Comparison of ENCODE assay signal across 8 cellular contexts in the genomic region with DNA sequence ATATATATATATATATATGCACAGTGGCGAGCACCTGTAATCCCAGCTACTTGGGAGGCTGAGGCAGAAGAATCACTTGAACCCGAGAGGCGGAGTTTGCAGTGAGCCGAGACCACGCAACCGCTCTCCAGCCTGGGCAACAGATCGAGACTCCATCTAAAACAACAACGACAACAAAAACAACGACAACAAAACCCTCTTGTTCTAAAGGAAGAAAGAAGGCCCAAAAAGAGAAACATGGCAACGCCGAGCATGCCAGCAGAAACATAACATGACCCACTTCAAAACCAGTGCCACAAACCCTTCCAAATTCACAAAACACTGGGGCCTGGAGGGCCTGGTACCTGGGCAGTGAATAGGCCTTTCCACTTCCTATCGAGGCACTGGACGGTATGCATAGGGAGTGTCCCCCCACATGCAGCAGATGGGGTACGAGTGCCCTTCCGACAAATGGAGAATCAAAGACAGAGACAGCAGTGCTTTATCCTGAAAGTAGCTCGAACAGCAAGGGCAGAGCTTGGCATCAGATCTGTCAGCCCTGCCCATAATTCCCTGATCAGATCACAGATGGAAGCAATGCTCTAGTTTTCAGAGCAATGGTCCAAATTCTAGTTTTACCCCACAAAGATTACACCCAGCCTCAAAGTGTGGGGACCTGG. TPM values are rescaled to one million over a fixed set of nuclear protein-coding genes. Genes with fewer than 3 reads are reported as not detected.
A peak's percentile ranks its signal among the peaks of the same experiment; 100 is the strongest.
DNase-seq lines count a peak whose midpoint lies in the region; ATAC-seq, FAIRE-seq and TF ChIP-seq lines count a peak whose summit lies in the region.

No MANE protein-coding gene starts in this region.

- H3K27ac ChIP-seq in SU-DHL-6 (ENCODE audit: low read depth, low read length): peak overlapping the region; percentile 63
- H3K27ac ChIP-seq in kidney (ENCODE audit: low read depth in 2 of 2, low read length in 2 of 2): peak overlapping the region; percentile 82 to 84

- peak; percentile 18 for DNase-seq in activated CD4-positive, alpha-beta T cell treated with anti-CD3 and anti-CD28 coated beads for 36 hours
- no peak for DNase-seq in activated CD4-positive, alpha-beta T cell treated with anti-CD3 and anti-CD28 coated beads, Interleukin-2, amount 50 U/mL, for 48 hours
- DNase-seq in kidney (peak; percentile 26), NCI-H526 treated with DMSO at 0.1 percent for 48 hours (lab: John Stamatoyannopoulos, UW) (no peak)
- DNase-seq in stimulated activated naive B cell treated with anti-CD40 and anti-IgM and Interleukin-4, amounts not matched to agents 10 μg/mL and 1 μg/mL and 100 μg/mL, for 72 hours: no peak

- intact Hi-C loops in activated CD4-positive, alpha-beta T cell treated with anti-CD3 and anti-CD28 coated beads for 36 hours (cut with DNase I, micrococcal nuclease): loop anchor here (1.0 to 2.0 kb wide), 4 partner anchors 96 to 582 kb away; no protein-coding TSS in a partner anchor
- intact Hi-C loops in kidney (cut with DNase I): loop anchor here (5.0 to 10.0 kb wide), 2 partner anchors 102 to 159 kb away; no protein-coding TSS in a partner anchor

- TF ChIP-seq CTCF in SU-DHL-6 (IDR thresholded peaks at IDR 0.05; ENCODE audit: insufficient read depth, low read length, poor library complexity, severe bottlenecking) (no peak), kidney (IDR thresholded peaks at IDR 0.05; ENCODE audit: borderline replicate concordance, extremely low read depth, insufficient read depth) (no peak)

- no peaks in the 10 kb centered on the region for H3K27me3 ChIP-seq in SU-DHL-6 (ENCODE audit: low read length)

- H3K4me1 ChIP-seq in kidney (ENCODE audit: control insufficient read depth in 1 of 2, insufficient read depth in 1 of 2, low read depth in 1 of 2, low read length in 2 of 2): peaks cover 58 to 64% of the 10 kb centered on the region in 2 donors

- H3K4me3 ChIP-seq in SU-DHL-6 (ENCODE audit: insufficient read depth, low read length, poor library complexity, severe bottlenecking) (no peak overlapping the region), kidney (ENCODE audit: low read length in 2 of 2) (no peak overlapping the region)

- no peak for FAIRE-seq in kidney (lab: Jason Lieb, UNC)

- H3K9me3 Mint-ChIP-seq in activated CD4-positive, alpha-beta T cell treated with anti-CD3 and anti-CD28 coated beads for 36 hours (ENCODE audit: low read depth): no peaks in the 10 kb centered on the region
- H3K9me3 Mint-ChIP-seq in stimulated activated naive B cell treated with anti-CD40 and anti-IgM and Interleukin-4, amounts not matched to agents 10 μg/mL and 1 μg/mL and 100 μg/mL, for 72 hours: no peaks in the 10 kb centered on the region

- ATAC-seq in activated CD4-positive, alpha-beta T cell treated with anti-CD3 and anti-CD28 coated beads for 36 hours: no peak
- no peak for ATAC-seq in stimulated activated naive B cell treated with anti-CD40 and anti-IgM and Interleukin-4, amounts not matched to agents 10 μg/mL and 1 μg/mL and 100 μg/mL, for 72 hours (replicated peaks)
- ATAC-seq in GM19023 (IDR thresholded peaks at IDR 0.05; ENCODE audit: unreplicated experiment) (no peak), GM18517 (IDR thresholded peaks at IDR 0.05; ENCODE audit: unreplicated experiment) (no peak)

- no peaks in the 10 kb centered on the region for H3K36me3 ChIP-seq in SU-DHL-6 (ENCODE audit: low read length)
- no peaks in the 10 kb centered on the region for H3K36me3 ChIP-seq in kidney (ENCODE audit: control insufficient read depth in 1 of 2, insufficient read depth in 2 of 2, low read length in 2 of 2)

- H3K9ac ChIP-seq in SU-DHL-6 (ENCODE audit: low read length): no peak overlapping the region
- no peak overlapping the region for H3K9ac ChIP-seq in kidney (ENCODE audit: low read length in 2 of 2)

- H3K27ac Mint-ChIP-seq in activated CD4-positive, alpha-beta T cell treated with anti-CD3 and anti-CD28 coated beads for 36 hours: peak overlapping the region; percentile 86
- H3K27ac Mint-ChIP-seq in stimulated activated naive B cell treated with anti-CD40 and anti-IgM and Interleukin-4, amounts not matched to agents 10 μg/mL and 1 μg/mL and 100 μg/mL, for 72 hours: peak overlapping the region; percentile 84

- POLR2A ChIA-PET in activated CD4-positive, alpha-beta T cell treated with anti-CD3 and anti-CD28 coated beads for 36 hours (lab: Charles Lee): interaction anchor here (0.6 to 2.2 kb wide), 3 partner anchors 65 to 877 kb away, joined by 3 to 9 read pairs (median 6); no protein-coding TSS in a partner anchor

- peaks cover 47% of the 10 kb centered on the region for H3F3A ChIP-seq in SU-DHL-6 (ENCODE audit: insufficient read depth)

- no peaks in the 10 kb centered on the region for H3K9me3 ChIP-seq in SU-DHL-6 (ENCODE audit: insufficient read depth, low read length)
- H3K9me3 ChIP-seq in kidney (ENCODE audit: control insufficient read depth in 1 of 2, low read length in 2 of 2): no peaks in the 10 kb centered on the region

- peak overlapping the region; percentile 51 for H3K4me3 Mint-ChIP-seq in activated CD4-positive, alpha-beta T cell treated with anti-CD3 and anti-CD28 coated beads for 36 hours
- H3K4me3 Mint-ChIP-seq in stimulated activated naive B cell treated with anti-CD40 and anti-IgM and Interleukin-4, amounts not matched to agents 10 μg/mL and 1 μg/mL and 100 μg/mL, for 72 hours: peak overlapping the region in 1 of 2 donors; percentile 1

- no peaks in the 10 kb centered on the region for H3K36me3 Mint-ChIP-seq in activated CD4-positive, alpha-beta T cell treated with anti-CD3 and anti-CD28 coated beads for 36 hours (ENCODE audit: low read depth)
- H3K36me3 Mint-ChIP-seq in stimulated activated naive B cell treated with anti-CD40 and anti-IgM and Interleukin-4, amounts not matched to agents 10 μg/mL and 1 μg/mL and 100 μg/mL, for 72 hours: no peaks in the 10 kb centered on the region

- no peaks in the 10 kb centered on the region for H3K79me2 ChIP-seq in SU-DHL-6 (ENCODE audit: insufficient read depth, low read length)

- H3K4me2 ChIP-seq in SU-DHL-6 (ENCODE audit: low read depth, low read length, poor library complexity, severe bottlenecking): no peak overlapping the region

- CTCF ChIA-PET in activated CD4-positive, alpha-beta T cell treated with anti-CD3 and anti-CD28 coated beads for 36 hours (lab: Charles Lee): interaction anchor here (0.6 to 1.2 kb wide), 4 partner anchors 27 to 577 kb away, joined by 3 to 7 read pairs (median 3); no protein-coding TSS in a partner anchor

- H2AFZ ChIP-seq in SU-DHL-6 (ENCODE audit: low read depth, low read length, severe bottlenecking): no peak overlapping the region

- peaks cover 36% of the 10 kb centered on the region for H3K4me1 Mint-ChIP-seq in activated CD4-positive, alpha-beta T cell treated with anti-CD3 and anti-CD28 coated beads for 36 hours
- H3K4me1 Mint-ChIP-seq in stimulated activated naive B cell treated with anti-CD40 and anti-IgM and Interleukin-4, amounts not matched to agents 10 μg/mL and 1 μg/mL and 100 μg/mL, for 72 hours: peaks cover 6 to 40% of the 10 kb centered on the region in 2 donors

- no peaks in the 10 kb centered on the region for H4K20me1 ChIP-seq in SU-DHL-6 (ENCODE audit: low read depth, low read length)

- H3K9me2 ChIP-seq in SU-DHL-6 (replicated peaks; ENCODE audit: insufficient read depth, low read length): no peaks in the 10 kb centered on the region

- no peaks in the 10 kb centered on the region for H3K27me3 Mint-ChIP-seq in activated CD4-positive, alpha-beta T cell treated with anti-CD3 and anti-CD28 coated beads for 36 hours
- no peaks in the 10 kb centered on the region for H3K27me3 Mint-ChIP-seq in stimulated activated naive B cell treated with anti-CD40 and anti-IgM and Interleukin-4, amounts not matched to agents 10 μg/mL and 1 μg/mL and 100 μg/mL, for 72 hours

RNA-seq across cellular contexts. Expression of gene TOMM20, which starts 52.0 kb away (rescaled TPM):
- 100 to 1,000 TPM in 1 of 2 experiments, 10 to 100 TPM in 1; 62.1 to 148 TPM for total RNA-seq in activated CD4-positive, alpha-beta T cell treated with anti-CD3 and anti-CD28 coated beads for 36 hours
- total RNA-seq in kidney: 102 TPM
- polyA plus RNA-seq in kidney (ENCODE audit: insufficient read depth, low read depth, low replicate concordance): 96.4 TPM

Comparison
In these comparisons a context has a peak if more than half of its experiments do, and no peak if none do; other contexts are left out.
1. DNase-seq: peak in activated CD4-positive, alpha-beta T cell treated with anti-CD3 and anti-CD28 coated beads for 36 hours (single experiment) and kidney (single experiment); none in activated CD4-positive, alpha-beta T cell treated with anti-CD3 and anti-CD28 coated beads, Interleukin-2, amount 50 U/mL, for 48 hours (0 of 2), stimulated activated naive B cell treated with anti-CD40 and anti-IgM and Interleukin-4, amounts not matched to agents 10 μg/mL and 1 μg/mL and 100 μg/mL, for 72 hours (single experiment) and NCI-H526 treated with DMSO at 0.1 percent for 48 hours (single experiment).